In genomic region chr1:83846138-83846537, GRCh38 we compare ENCODE assay signal across 22 cellular contexts.
DNase-seq lines count a peak whose midpoint lies in the region; ATAC-seq and TF ChIP-seq lines count a peak whose summit lies in the region.
"Had no signal": no experiment of that assay in that cellular context is flagged by ENCODE, and none has a peak within 500 bp of the region (broad histone marks: within the 10 kb centered on the region; RNA-seq: fewer than 3 reads in every experiment).

No MANE protein-coding gene starts in this region.

- no peak for TF ChIP-seq EP300 in ovary (IDR thresholded peaks at IDR 0.05)

- 93 to 99% (median 96%) methylated on average over 1 of the region's 1 CpG for WGBS in ovary, 3 donors

- H3K27ac ChIP-seq in WERI-Rb-1 (peak overlapping the region; percentile 69), neural progenitor cell (no peak overlapping the region), ovary (no peak overlapping the region)
- H3K27ac ChIP-seq: C4-2B, Peyer's patch, SJCRH30 had no signal

- peaks cover 14% of the 10 kb centered on the region for H3K4me1 Mint-ChIP-seq in neural progenitor cell
- H3K4me1 Mint-ChIP-seq: CD8-positive, alpha-beta memory T cell; T-cell had no signal

- H3K36me3 ChIP-seq in WERI-Rb-1 (no peaks in the 10 kb centered on the region), neural progenitor cell (no peaks in the 10 kb centered on the region), ovary (no peaks in the 10 kb centered on the region)
- H3K36me3 ChIP-seq: MG63, Peyer's patch, SJCRH30 had no signal

- ATAC-seq in HG03196 (IDR thresholded peaks at IDR 0.05; ENCODE audit: unreplicated experiment) = no peak
- ATAC-seq: GM12878, HCT116, T-cell had no signal

- H3K79me2 ChIP-seq in neural progenitor cell (ENCODE audit: low read depth) = no peaks in the 10 kb centered on the region

- intact Hi-C loops in ovary (cut with DNase I) = no loop called here

- no peaks in the 10 kb centered on the region for H4K20me1 ChIP-seq in neural progenitor cell (ENCODE audit: low read depth)

- H3K9me3 ChIP-seq in WERI-Rb-1 (ENCODE audit: severe bottlenecking) = no peaks in the 10 kb centered on the region
- H3K9me3 ChIP-seq in neural progenitor cell (ENCODE audit: low read depth) = no peaks in the 10 kb centered on the region
- H3K9me3 ChIP-seq in ovary = no peaks in the 10 kb centered on the region
- H3K9me3 ChIP-seq: MG63, Peyer's patch, SJCRH30 had no signal

- TF ChIP-seq POLR2A in ovary (IDR thresholded peaks at IDR 0.05) = no peak
- TF ChIP-seq POLR2A in erythroblast (IDR thresholded peaks at IDR 0.05; ENCODE audit: low read length) = no peak

- H3F3A ChIP-seq in neural progenitor cell (ENCODE audit: low read depth) = no peaks in the 10 kb centered on the region

- no peak overlapping the region for H3K4me2 ChIP-seq in neural progenitor cell

- peak; percentile 46 for DNase-seq in NCI-H2171 treated with DMSO at 0.1 percent for 48 hours (lab: John Stamatoyannopoulos, UW)
- DNase-seq in NCI-H2171 (lab: John Stamatoyannopoulos, UW) = no peak
- DNase-seq in NCI-H146 (lab: John Stamatoyannopoulos, UW) = peak; percentile 42
- peak; percentile 24 for DNase-seq in WERI-Rb-1
- peak; percentile 12 for DNase-seq in neural progenitor cell (ENCODE audit: low spot score)
- DNase-seq in ovary = no peak
- DNase-seq in erythroblast (lab: John Stamatoyannopoulos, UW) = no peak
- DNase-seq: 8988T; AML-193; CD8-positive, alpha-beta memory T cell; DND-41; GOT3; MG63; NCI-H1417 treated with DMSO at 0.1 percent for 48 hours; NCI-H2029 treated with DMSO at 0.1 percent for 48 hours; Peyer's patch; SJCRH30; T-cell had no signal

- no peak overlapping the region for H3K4me3 Mint-ChIP-seq in neural progenitor cell
- H3K4me3 Mint-ChIP-seq: CD8-positive, alpha-beta memory T cell; T-cell had no signal

- H2AFZ ChIP-seq in neural progenitor cell (replicated peaks) = no peak overlapping the region

- no peaks in the 10 kb centered on the region for H3K36me3 Mint-ChIP-seq in neural progenitor cell

- H3K27me3 Mint-ChIP-seq in neural progenitor cell (ENCODE audit: insufficient read depth, low read depth) = peaks cover 11% of the 10 kb centered on the region
- H3K27me3 Mint-ChIP-seq: T-cell had no signal

- peaks cover 17% of the 10 kb centered on the region for H3K4me1 ChIP-seq in neural progenitor cell
- no peaks in the 10 kb centered on the region for H3K4me1 ChIP-seq in ovary (ENCODE audit: insufficient read depth)
- H3K4me1 ChIP-seq: SJCRH30 had no signal

- TF ChIP-seq CTCF in WERI-Rb-1 (IDR thresholded peaks at IDR 0.05; ENCODE audit: low read depth, low read length) (no peak), neural progenitor cell (IDR thresholded peaks at IDR 0.05) (no peak), ovary (IDR thresholded peaks at IDR 0.05) (no peak)

- H3K27ac Mint-ChIP-seq in neural progenitor cell = no peak overlapping the region
- H3K27ac Mint-ChIP-seq: CD8-positive, alpha-beta memory T cell; T-cell had no signal

- no peak overlapping the region for H3K9ac ChIP-seq in neural progenitor cell

- no peak overlapping the region for H3K4me3 ChIP-seq in WERI-Rb-1 (ENCODE audit: low read depth, low read length)
- H3K4me3 ChIP-seq in neural progenitor cell = no peak overlapping the region
- H3K4me3 ChIP-seq in ovary = no peak overlapping the region
- H3K4me3 ChIP-seq: GM12878, MG63, Peyer's patch, SJCRH30 had no signal

- H3K27me3 ChIP-seq in WERI-Rb-1 (ENCODE audit: insufficient read depth, low read depth, severe bottlenecking) (no peaks in the 10 kb centered on the region), neural progenitor cell (peaks cover 18% of the 10 kb centered on the region), ovary (no peaks in the 10 kb centered on the region)
- H3K27me3 ChIP-seq: MG63, Peyer's patch, SJCRH30 had no signal

- peaks cover 3% of the 10 kb centered on the region for H3K9me3 Mint-ChIP-seq in neural progenitor cell
- H3K9me3 Mint-ChIP-seq: T-cell had no signal

Comparison
In these comparisons a context has a peak if more than half of its experiments do, and no peak if none do; other contexts are left out.
1. DNase-seq: peak in NCI-H2171 treated with DMSO at 0.1 percent for 48 hours (single experiment), NCI-H146 (single experiment), WERI-Rb-1 (single experiment) and neural progenitor cell (single experiment); none in NCI-H2171 (single experiment), ovary (0 of 5) and erythroblast (0 of 2).